Comparison of ENCODE assay signal across 18 cellular contexts in genomic region chr17:78294776-78295175, GRCh38.
A peak's percentile ranks its signal among the peaks of the same experiment; 100 is the strongest.
DNase-seq lines count a peak whose midpoint lies in the region; ATAC-seq and TF ChIP-seq lines count a peak whose summit lies in the region.
"Had no signal": no experiment of that assay in that cellular context is flagged by ENCODE, and none has a peak within 500 bp of the region (broad histone marks: within the 10 kb centered on the region; RNA-seq: fewer than 3 reads in every experiment).

No MANE protein-coding gene starts in this region.

- H4K20me1 ChIP-seq in GM23338 (replicated peaks; ENCODE audit: insufficient read depth): no peaks in the 10 kb centered on the region
- H4K20me1 ChIP-seq in mammary epithelial cell (ENCODE audit: insufficient read depth, low read length): no peaks in the 10 kb centered on the region

- H3K9me3 ChIP-seq in mammary epithelial cell (replicated peaks; ENCODE audit: insufficient read depth, low read length): no peaks in the 10 kb centered on the region
- no peaks in the 10 kb centered on the region for H3K9me3 ChIP-seq in mesodermal cell (ENCODE audit: control insufficient read depth, low read length)

- H3K4me1 ChIP-seq in GM23338 (ENCODE audit: insufficient read depth): no peaks in the 10 kb centered on the region
- peaks cover 10% of the 10 kb centered on the region for H3K4me1 ChIP-seq in mammary epithelial cell (ENCODE audit: insufficient read depth, low read length)
- peaks cover 3% of the 10 kb centered on the region for H3K4me1 ChIP-seq in mesodermal cell (ENCODE audit: control insufficient read depth, insufficient read depth, low read length, poor library complexity, severe bottlenecking)

- no peak for TF ChIP-seq CTCF in GM23338 (conservative IDR thresholded peaks at IDR 0.05; ENCODE audit: low read depth in 2 of 2)
- TF ChIP-seq CTCF in mammary epithelial cell (conservative IDR thresholded peaks at IDR 0.05 in 1 of 2, IDR thresholded peaks at IDR 0.05 in 1 of 2; ENCODE audit: extremely low read depth in 1 of 2, insufficient read depth in 1 of 2, low read depth in 1 of 2, low read length in 2 of 2): no peak

- H3K79me2 ChIP-seq in GM23338 (replicated peaks; ENCODE audit: insufficient read depth) (no peaks in the 10 kb centered on the region), mammary epithelial cell (ENCODE audit: insufficient read depth, low read length) (no peaks in the 10 kb centered on the region)

- H2AFZ ChIP-seq in GM23338 (peak overlapping the region; percentile 47; the same call in 1 of the 2 replicates), mammary epithelial cell (ENCODE audit: low read depth, low read length) (peak overlapping the region; percentile 36)

- dilution Hi-C loops in mammary epithelial cell (cut with HindIII; ENCODE audit: low sequenced_read_pairs): loop anchor here (5.0 to 10.0 kb wide), 2 partner anchors 63 to 130 kb away; no protein-coding TSS in a partner anchor

- H3K9me3 Mint-ChIP-seq in GM23338: no peaks in the 10 kb centered on the region; the same call in 2 of the 3 replicates
- H3K9me3 Mint-ChIP-seq: activated CD4-positive, alpha-beta T cell treated with anti-CD3 and anti-CD28 coated beads, Interleukin-2, amount 10 ng/mL, durations not matched to agents 24 days and 14 days; IgD-negative memory B cell; T-helper 2 cell treated with Interferon-gamma antibody and Interleukin-4, amounts not matched to agents 5 μg/mL and 100 μg/mL, for 36 hours had no signal

- H3K27me3 Mint-ChIP-seq in GM23338 (ENCODE audit: insufficient read depth, low read depth, poor library complexity): peaks cover 7% of the 10 kb centered on the region
- H3K27me3 Mint-ChIP-seq: activated CD4-positive, alpha-beta T cell treated with anti-CD3 and anti-CD28 coated beads, Interleukin-2, amount 10 ng/mL, durations not matched to agents 24 days and 14 days; activated naive CD8-positive, alpha-beta T cell; IgD-negative memory B cell had no signal

- H3K9me2 ChIP-seq in GM23338 (ENCODE audit: insufficient read depth): no peaks in the 10 kb centered on the region

- DNase-seq in GM23338 (ENCODE audit: low spot score) (no peak), MV-4-11 (lab: John Stamatoyannopoulos, UW) (peak; percentile 51), mammary epithelial cell (peak; percentile 99), DMS 273 (lab: John Stamatoyannopoulos, UW; ENCODE audit: unreplicated experiment) (no peak)
- DNase-seq: activated CD4-positive, alpha-beta T cell treated with anti-CD3 and anti-CD28 coated beads, Interleukin-2, amount 10 ng/mL, durations not matched to agents 24 days and 14 days; caudate nucleus; NCI-H1105 treated with DMSO at 0.1 percent for 48 hours; NCI-H2171 treated with DMSO at 0.1 percent for 48 hours; Right ventricle myocardium superior; stimulated activated CD4-positive, alpha-beta T cell treated with anti-CD3 and anti-CD28 coated beads, Interleukin-1b, Interleukin-23, amount 100 ng/mL, for 48 hours; substantia nigra had no signal

- no peak overlapping the region for H3K27ac Mint-ChIP-seq in GM23338
- H3K27ac Mint-ChIP-seq: activated CD4-positive, alpha-beta T cell treated with anti-CD3 and anti-CD28 coated beads, Interleukin-2, amount 10 ng/mL, durations not matched to agents 24 days and 14 days; activated naive CD8-positive, alpha-beta T cell; IgD-negative memory B cell; T-helper 2 cell treated with Interferon-gamma antibody and Interleukin-4, amounts not matched to agents 5 μg/mL and 100 μg/mL, for 36 hours had no signal

- H3K36me3 ChIP-seq in GM23338 (ENCODE audit: insufficient read depth) (no peaks in the 10 kb centered on the region), mammary epithelial cell (ENCODE audit: insufficient read depth, low read length) (no peaks in the 10 kb centered on the region), mesodermal cell (ENCODE audit: control insufficient read depth, insufficient read depth, low read length) (no peaks in the 10 kb centered on the region)

- H3F3A ChIP-seq in GM23338 (replicated peaks; ENCODE audit: low read depth): no peaks in the 10 kb centered on the region

- no TSS peak for BruUV-seq in mammary epithelial cell (replicated peaks; lab: Mats Ljungman, UMichigan)

- H3K4me2 ChIP-seq in GM23338 (no peak overlapping the region), mammary epithelial cell (ENCODE audit: insufficient read depth, low read depth, low read length) (no peak overlapping the region)

- intact Hi-C loops in mammary epithelial cell (cut with micrococcal nuclease): loop anchor here (1.0 kb wide), 1 partner anchor 128 kb away; no protein-coding TSS in a partner anchor

- H3K4me3 ChIP-seq in GM23338 (no peak overlapping the region), mammary epithelial cell (replicated peaks in 1 of 3; ENCODE audit: insufficient read depth in 1 of 3, low read depth in 2 of 3, low read length in 3 of 3) (no peak overlapping the region), mesodermal cell (ENCODE audit: extremely low read depth, insufficient read depth, low read length, poor library complexity, severe bottlenecking) (no peak overlapping the region)

- CTCF ChIA-PET in mammary epithelial cell (lab: Charles Lee; ENCODE audit: low non-redundant PET): no interaction called here

- H3K4me1 Mint-ChIP-seq in GM23338: no peaks in the 10 kb centered on the region; the same call in 2 of the 3 replicates

- no peak overlapping the region for H3K9ac ChIP-seq in mammary epithelial cell (ENCODE audit: insufficient read depth, low read length)

- H3K27me3 ChIP-seq in GM23338 (ENCODE audit: insufficient read depth) (no peaks in the 10 kb centered on the region), mammary epithelial cell (ENCODE audit: insufficient read depth, low read length) (no peaks in the 10 kb centered on the region)

- H3K36me3 Mint-ChIP-seq in GM23338 (ENCODE audit: low read depth): no peaks in the 10 kb centered on the region
- H3K36me3 Mint-ChIP-seq: activated naive CD8-positive, alpha-beta T cell; IgD-negative memory B cell had no signal

- no peak overlapping the region for H3K27ac ChIP-seq in GM23338 (ENCODE audit: low read depth)
- H3K27ac ChIP-seq in mammary epithelial cell (ENCODE audit: insufficient read depth, low read depth, low read length): peak overlapping the region; percentile 21
- peak overlapping the region; percentile 10 for H3K27ac ChIP-seq in mesodermal cell (ENCODE audit: low read depth, low read length, severe bottlenecking)
- H3K27ac ChIP-seq: C4-2B had no signal

- no peak overlapping the region for H3K4me3 Mint-ChIP-seq in GM23338
- H3K4me3 Mint-ChIP-seq: activated CD4-positive, alpha-beta T cell treated with anti-CD3 and anti-CD28 coated beads, Interleukin-2, amount 10 ng/mL, durations not matched to agents 24 days and 14 days; activated naive CD8-positive, alpha-beta T cell; IgD-negative memory B cell; T-helper 2 cell treated with Interferon-gamma antibody and Interleukin-4, amounts not matched to agents 5 μg/mL and 100 μg/mL, for 36 hours had no signal

- WGBS in mammary epithelial cell (ENCODE audit: low coverage, missing lambda C conversion rate): 42% methylated on average over 15 of the region's 15 CpGs
- 83 to 91% methylated on average over 15 of the region's 15 CpGs for WGBS in mesodermal cell (ENCODE audit: insufficient coverage in 2 of 2), 2 experiments

- ATAC-seq in GM23338 (no peak), GM18520 (IDR thresholded peaks at IDR 0.05; ENCODE audit: unreplicated experiment) (no peak), HG03108 (IDR thresholded peaks at IDR 0.05; ENCODE audit: unreplicated experiment) (no peak)

- in situ Hi-C loops in mammary epithelial cell (cut with MboI; ENCODE audit: low sequenced_read_pairs in 2 of 2): loop anchor here in 1 of 2 donors (5.0 kb wide), 1 partner anchor 63 kb away; no protein-coding TSS in a partner anchor

TF ChIP-seq in GM23338, 12 proteins besides CTCF, POLR2A, EP300 and RAD21:
- TF ChIP-seq EZH2 (IDR thresholded peaks at IDR 0.05; ENCODE audit: low read depth, unreplicated experiment): no peak
- no peak for TF ChIP-seq JUNB (IDR thresholded peaks at IDR 0.05; ENCODE audit: unreplicated experiment)
- TF ChIP-seq ZNF114 (CRISPR knock-in tag; IDR thresholded peaks at IDR 0.05): no peak

Comparison
In these comparisons a context has a peak if more than half of its experiments do, and no peak if none do; other contexts are left out.
1. DNase-seq: peak in MV-4-11 (single experiment) and mammary epithelial cell (single experiment); none in GM23338 (single experiment) and DMS 273 (single experiment).